ENCODE assay signal across 12 cellular contexts in genomic region chr11:81007046-81007445, GRCh38.
A peak's percentile ranks its signal among the peaks of the same experiment; 100 is the strongest.
DNase-seq lines count a peak whose midpoint lies in the region; ATAC-seq and TF ChIP-seq lines count a peak whose summit lies in the region.
"Had no signal": no experiment of that assay in that cellular context is flagged by ENCODE, and none has a peak within 500 bp of the region (broad histone marks: within the 10 kb centered on the region; RNA-seq: fewer than 3 reads in every experiment).

No MANE protein-coding gene starts in this region.

- no peak for ATAC-seq in HG03460 (IDR thresholded peaks at IDR 0.05; ENCODE audit: unreplicated experiment)

- POLR2A ChIA-PET in A673 (lab: Charles Lee; ENCODE audit: low non-redundant PET): no interaction called here

- CTCF ChIA-PET in A673 (lab: Charles Lee): no interaction called here

- BruUV-seq in A673 (replicated peaks; lab: Mats Ljungman, UMichigan): no TSS peak

- WGBS in esophagus muscularis mucosa: 8% methylated on average over 2 of the region's 2 CpGs

- no peak for TF ChIP-seq POLR2A in esophagus muscularis mucosa (IDR thresholded peaks at IDR 0.05; ENCODE audit: low read depth)

- no peak overlapping the region for H3K4me3 ChIP-seq in A673 (ENCODE audit: low read depth, low read length, poor library complexity, severe bottlenecking)
- H3K4me3 ChIP-seq in fibroblast of villous mesenchyme (ENCODE audit: low read depth, low read length): no peak overlapping the region
- H3K4me3 ChIP-seq in esophagus muscularis mucosa: no peak overlapping the region
- H3K4me3 ChIP-seq: SJSA1, thoracic aorta had no signal

- TF ChIP-seq EP300 in esophagus muscularis mucosa (IDR thresholded peaks at IDR 0.05): no peak

- peaks cover 10% of the 10 kb centered on the region for H3K4me1 ChIP-seq in A673 (ENCODE audit: insufficient read depth, low read length, poor library complexity, severe bottlenecking)
- no peaks in the 10 kb centered on the region for H3K4me1 ChIP-seq in esophagus muscularis mucosa
- H3K4me1 ChIP-seq: SJSA1 had no signal

- H3K27me3 ChIP-seq in A673 (replicated peaks; ENCODE audit: insufficient read depth, low read depth, low read length, poor library complexity): no peaks in the 10 kb centered on the region
- H3K27me3 ChIP-seq in esophagus muscularis mucosa: no peaks in the 10 kb centered on the region
- H3K27me3 ChIP-seq: SJSA1 had no signal

- peaks cover 5% of the 10 kb centered on the region for H3K9me3 ChIP-seq in A673 (ENCODE audit: low read depth, low read length, poor library complexity, severe bottlenecking)
- H3K9me3 ChIP-seq in esophagus muscularis mucosa: peaks cover 0 to 2% (median 0%) of the 10 kb centered on the region in 4 donors
- H3K9me3 ChIP-seq: SJSA1, thoracic aorta had no signal

- no peak overlapping the region for H3K27ac ChIP-seq in A673 (ENCODE audit: low read depth, low read length, poor library complexity, severe bottlenecking)
- H3K27ac ChIP-seq in esophagus muscularis mucosa (replicated peaks in 1 of 4): no peak overlapping the region
- H3K27ac ChIP-seq: SJSA1, thoracic aorta had no signal

- TF ChIP-seq CTCF in A673 (conservative IDR thresholded peaks at IDR 0.05; ENCODE audit: low read depth, low read length): peak; percentile 54; the same call in 1 of the 2 replicates
- no peak for TF ChIP-seq CTCF in fibroblast of villous mesenchyme (IDR thresholded peaks at IDR 0.05; ENCODE audit: insufficient read depth, low read depth, low read length)
- TF ChIP-seq CTCF in esophagus muscularis mucosa (IDR thresholded peaks at IDR 0.05): no peak

- H3K36me3 ChIP-seq in A673 (ENCODE audit: insufficient read depth, low read length, poor library complexity, severe bottlenecking) (no peaks in the 10 kb centered on the region), esophagus muscularis mucosa (no peaks in the 10 kb centered on the region)
- H3K36me3 ChIP-seq: SJSA1, thoracic aorta had no signal

- intact Hi-C loops in A673 (cut with micrococcal nuclease; ENCODE audit: unreplicated experiment): loop anchor here (5.0 to 10.0 kb wide), 5 partner anchors 230 to 1300 kb away; no protein-coding TSS in a partner anchor
- intact Hi-C loops in posterior vena cava (cut with DNase I): no loop called here
- intact Hi-C loops in esophagus muscularis mucosa (cut with DNase I): no loop called here

- DNase-seq in A673 (ENCODE audit: low spot score) (peak; percentile 70), HT-29 (ENCODE audit: low spot score) (peak; percentile 44), SK-N-DZ (ENCODE audit: low spot score) (peak; percentile 12), fibroblast of villous mesenchyme (ENCODE audit: low read depth) (peak; percentile 22), posterior vena cava (ENCODE audit: low spot score) (no peak), esophagus muscularis mucosa (ENCODE audit: extremely low spot score) (no peak), activated gamma-delta T cell (lab: John Stamatoyannopoulos, UW) (no peak)
- DNase-seq: caudate nucleus; CD8-positive, alpha-beta memory T cell had no signal

Comparison
In these comparisons a context has a peak if more than half of its experiments do, and no peak if none do; other contexts are left out.
1. DNase-seq: peak in A673 (single experiment), HT-29 (single experiment), SK-N-DZ (single experiment) and fibroblast of villous mesenchyme (single experiment); none in posterior vena cava (single experiment), esophagus muscularis mucosa (single experiment) and activated gamma-delta T cell (single experiment).